ENCODE assay signal across 9 cellular contexts in genomic region chr11:92226331-92227232, GRCh38. TPM values are rescaled to one million over a fixed set of nuclear protein-coding genes. Genes with fewer than 3 reads are reported as not detected.
DNase-seq lines count a peak whose midpoint lies in the region; TF ChIP-seq lines count a peak whose summit lies in the region.
"Had no signal": no experiment of that assay in that cellular context is flagged by ENCODE, and none has a peak within 500 bp of the region (broad histone marks: within the 10 kb centered on the region; RNA-seq: fewer than 3 reads in every experiment).

No MANE protein-coding gene starts in this region.

- no peaks in the 10 kb centered on the region for H3K27me3 ChIP-seq in neural cell (ENCODE audit: insufficient read depth, low read depth, low read length)

- TF ChIP-seq RAD21 in neural cell (conservative IDR thresholded peaks at IDR 0.05), result peak; percentile 1

- peaks cover 48% of the 10 kb centered on the region for H3K79me2 ChIP-seq in neural cell (replicated peaks; ENCODE audit: insufficient read depth, low read length)

- no peak for TF ChIP-seq EP300 in neural cell (conservative IDR thresholded peaks at IDR 0.05; ENCODE audit: poor library complexity, severe bottlenecking)

- H3K4me2 ChIP-seq in neural cell (ENCODE audit: low read length), result peak overlapping the region; percentile 77

- H3K4me3 Mint-ChIP-seq in activated naive CD8-positive, alpha-beta T cell treated with anti-CD3 and anti-CD28 coated beads for 36 hours, result no peak overlapping the region
- H3K4me3 Mint-ChIP-seq: activated T-cell treated with anti-CD3 and anti-CD28 coated beads, Interleukin-2, amount 50 U/mL, for 24 hours had no signal

- no peaks in the 10 kb centered on the region for H3K36me3 ChIP-seq in neural cell (ENCODE audit: insufficient read depth, low read length)

- H3K4me1 Mint-ChIP-seq in activated naive CD8-positive, alpha-beta T cell treated with anti-CD3 and anti-CD28 coated beads for 36 hours, result no peaks in the 10 kb centered on the region

- no peak for TF ChIP-seq CTCF in AG04449 (IDR thresholded peaks at IDR 0.05; ENCODE audit: insufficient read depth, low read length, missing control alignments)
- no peak for TF ChIP-seq CTCF in epithelial cell of proximal tubule (conservative IDR thresholded peaks at IDR 0.05; ENCODE audit: low read depth, low read length)
- TF ChIP-seq CTCF in neural cell (IDR thresholded peaks at IDR 0.05; ENCODE audit: poor library complexity, severe bottlenecking), result peak; percentile 3

- H3K9me2 ChIP-seq in neural cell (ENCODE audit: insufficient read depth, low read length), result no peaks in the 10 kb centered on the region

- H3K27me3 Mint-ChIP-seq in activated naive CD8-positive, alpha-beta T cell treated with anti-CD3 and anti-CD28 coated beads for 36 hours, result peaks cover 59% of the 10 kb centered on the region

- H3K27ac Mint-ChIP-seq in activated naive CD8-positive, alpha-beta T cell treated with anti-CD3 and anti-CD28 coated beads for 36 hours, result no peak overlapping the region
- H3K27ac Mint-ChIP-seq: activated T-cell treated with anti-CD3 and anti-CD28 coated beads, Interleukin-2, amount 50 U/mL, for 24 hours had no signal

- no peaks in the 10 kb centered on the region for H3K36me3 Mint-ChIP-seq in activated naive CD8-positive, alpha-beta T cell treated with anti-CD3 and anti-CD28 coated beads for 36 hours

- H3K9me3 ChIP-seq in neural cell (ENCODE audit: low read length), result no peaks in the 10 kb centered on the region

- H4K20me1 ChIP-seq in neural cell (ENCODE audit: insufficient read depth), result no peaks in the 10 kb centered on the region

- peak overlapping the region; percentile 92 for H3K9ac ChIP-seq in neural cell (ENCODE audit: low read length)

- POLR2A ChIA-PET in AG04449 (lab: Yijun Ruan, JAX), result interaction anchor here (0.6 kb wide), 1 partner anchor 235 kb away, joined by 3 read pairs; no protein-coding TSS in a partner anchor

- H3K4me3 ChIP-seq in AG04449 (ENCODE audit: low read depth, low read length) (peak overlapping the region; percentile 62), epithelial cell of proximal tubule (ENCODE audit: low read depth, low read length) (peak overlapping the region; percentile 47), neural cell (ENCODE audit: low read length) (peak overlapping the region; percentile 96)

- no peaks in the 10 kb centered on the region for H3K9me3 Mint-ChIP-seq in activated naive CD8-positive, alpha-beta T cell treated with anti-CD3 and anti-CD28 coated beads for 36 hours
- H3K9me3 Mint-ChIP-seq: activated T-cell treated with anti-CD3 and anti-CD28 coated beads, Interleukin-2, amount 50 U/mL, for 24 hours had no signal

- H3K27ac ChIP-seq in neural cell (ENCODE audit: low read length), result peak overlapping the region; percentile 92

- CTCF ChIA-PET in AG04449 (lab: Yijun Ruan, JAX), result interaction anchor here (0.6 to 1.2 kb wide), 5 partner anchors 11 to 161 kb away, joined by 3 to 4 read pairs (median 4); no protein-coding TSS in a partner anchor

- peaks cover 5% of the 10 kb centered on the region for H3F3A ChIP-seq in neural cell (ENCODE audit: insufficient read depth, low read length, poor library complexity, severe bottlenecking)

- DNase-seq in AG04449 (ENCODE audit: low read depth, low spot score) (no peak), NCI-H1105 (lab: John Stamatoyannopoulos, UW) (peak; percentile 22), epithelial cell of proximal tubule (ENCODE audit: low read depth) (no peak), NCI-H2029 (lab: John Stamatoyannopoulos, UW) (no peak), NCI-H2107 (lab: John Stamatoyannopoulos, UW) (no peak), NOMO-1 treated with dmso at 0.1 percent for 144 hours (lab: John Stamatoyannopoulos, UW; ENCODE audit: unreplicated experiment) (no peak)
- DNase-seq in activated naive CD8-positive, alpha-beta T cell treated with anti-CD3 and anti-CD28 coated beads for 36 hours, result no peak
- DNase-seq: activated T-cell treated with anti-CD3 and anti-CD28 coated beads, Interleukin-2, amount 50 U/mL, for 24 hours had no signal

- H2AFZ ChIP-seq in neural cell (ENCODE audit: low read depth, low read length), result peak overlapping the region; percentile 36

TF ChIP-seq in neural cell, 6 proteins besides CTCF, POLR2A, EP300 and RAD21:
- no peak for TF ChIP-seq POLR2AphosphoS5 (IDR thresholded peaks at IDR 0.05)
- no peak for TF ChIP-seq TAF1 (IDR thresholded peaks at IDR 0.05; ENCODE audit: low read depth)
- no peak for TF ChIP-seq REST (IDR thresholded peaks at IDR 0.05; ENCODE audit: borderline replicate concordance)
- TF ChIP-seq MXI1 (conservative IDR thresholded peaks at IDR 0.05; ENCODE audit: poor library complexity, severe bottlenecking), result no peak

RNA-seq across cellular contexts. Expression of gene FAT3, which starts 2.0 kb away (rescaled TPM):
- 0.80 and 1.2 TPM in 2 replicates for total RNA-seq in epithelial cell of proximal tubule
- 53.6 and 54.0 TPM in 2 replicates for polyA plus RNA-seq in neural cell
- 290 and 306 TPM in 2 replicates for polyA minus RNA-seq in neural cell
- not detected for total RNA-seq in activated naive CD8-positive, alpha-beta T cell treated with anti-CD3 and anti-CD28 coated beads for 36 hours
